ENCODE assay signal across 19 cellular contexts in genomic region chr16:5030251-5030870, GRCh38. TPM values are rescaled to one million over a fixed set of nuclear protein-coding genes. Genes with fewer than 3 reads are reported as not detected.
DNase-seq lines count a peak whose midpoint lies in the region; ATAC-seq, FAIRE-seq and TF ChIP-seq lines count a peak whose summit lies in the region.
"Had no signal": no experiment of that assay in that cellular context is flagged by ENCODE, and none has a peak within 500 bp of the region (broad histone marks: within the 10 kb centered on the region; RNA-seq: fewer than 3 reads in every experiment).

No MANE protein-coding gene starts in this region.

- POLR2A ChIA-PET in naive thymus-derived CD8-positive, alpha-beta T cell (lab: Charles Lee) = interaction anchor here (0.6 kb wide), 1 partner anchor 23 kb away, joined by 3 read pairs; no protein-coding TSS in a partner anchor
- POLR2A ChIA-PET in T-cell (lab: Charles Lee) = no interaction called here

- peaks cover 12 to 27% (median 19%) of the 10 kb centered on the region in 4 donors for H3K4me1 Mint-ChIP-seq in naive thymus-derived CD8-positive, alpha-beta T cell
- H3K4me1 Mint-ChIP-seq in T-cell = peaks cover 16 to 23% (median 18%) of the 10 kb centered on the region in 3 donors

- H3K4me1 ChIP-seq in kidney (ENCODE audit: control insufficient read depth in 1 of 2, insufficient read depth in 1 of 2, low read depth in 1 of 2, low read length in 2 of 2) = peaks cover 9 to 13% of the 10 kb centered on the region in 2 donors

- no peak overlapping the region for H3K9ac ChIP-seq in kidney (ENCODE audit: low read length in 2 of 2)
- H3K9ac ChIP-seq: GM23248 had no signal

- FAIRE-seq in kidney (lab: Jason Lieb, UNC) = no peak
- FAIRE-seq: GM12878, GM18507, H54 had no signal

- H3K27ac ChIP-seq in cingulate gyrus (ENCODE audit: low read depth, low read length) (peak overlapping the region; percentile 65), kidney (ENCODE audit: low read depth in 2 of 2, low read length in 2 of 2) (no peak overlapping the region)
- H3K27ac ChIP-seq: BLaER1 treated with 17β-estradiol and CSF1 and Interleukin-3, amounts not matched to agents 10 nM and 100 nM; GM23248 had no signal

- H3K36me3 Mint-ChIP-seq in naive thymus-derived CD8-positive, alpha-beta T cell = peaks cover 0 to 33% (median 0%) of the 10 kb centered on the region in 3 donors
- H3K36me3 Mint-ChIP-seq in T-cell = peaks cover 21% of the 10 kb centered on the region

- H3K9me3 ChIP-seq in kidney (ENCODE audit: control insufficient read depth in 1 of 2, low read length in 2 of 2) = no peaks in the 10 kb centered on the region
- H3K9me3 ChIP-seq: BLaER1 treated with 17β-estradiol and CSF1 and Interleukin-3, amounts not matched to agents 10 nM and 100 nM had no signal

- H3K27me3 ChIP-seq in H7 (ENCODE audit: control insufficient read depth, insufficient read depth, low read length) = peaks cover 7% of the 10 kb centered on the region
- H3K27me3 ChIP-seq: BLaER1 treated with 17β-estradiol and CSF1 and Interleukin-3, amounts not matched to agents 10 nM and 100 nM had no signal

- ATAC-seq in GM21737 (IDR thresholded peaks at IDR 0.05; ENCODE audit: unreplicated experiment) (no peak), T-cell (replicated peaks in 1 of 4) (no peak)
- ATAC-seq in naive thymus-derived CD8-positive, alpha-beta T cell = no peak
- ATAC-seq: GM12878 had no signal

- DNase-seq in H7 = peak; percentile 22
- DNase-seq in kidney = peak; percentile 32
- DNase-seq in posterior vena cava (ENCODE audit: low spot score) = peak; percentile 72
- DNase-seq in naive thymus-derived CD8-positive, alpha-beta T cell = no peak
- no peak for DNase-seq in T-cell
- no peak for DNase-seq in effector CD4-positive, alpha-beta T cell
- DNase-seq: ACHN; Calu3; CD4-positive, alpha-beta T cell; DMS79; GM23248 had no signal

- H3K4me3 ChIP-seq in H7 (ENCODE audit: insufficient read depth, low read depth, low read length) (no peak overlapping the region), kidney (ENCODE audit: low read length in 2 of 2) (no peak overlapping the region)
- H3K4me3 ChIP-seq: BLaER1 treated with 17β-estradiol and CSF1 and Interleukin-3, amounts not matched to agents 10 nM and 100 nM; GM12878; GM23248 had no signal

- intact Hi-C loops in kidney (cut with DNase I) = no loop called here
- intact Hi-C loops in posterior vena cava (cut with DNase I) = no loop called here

- CTCF ChIA-PET in T-cell (lab: Charles Lee) = no interaction called here

- H3K27ac Mint-ChIP-seq in naive thymus-derived CD8-positive, alpha-beta T cell = peak overlapping the region in 2 of 10 donors; percentile 66 to 73
- no peak overlapping the region for H3K27ac Mint-ChIP-seq in T-cell
- H3K27ac Mint-ChIP-seq: CD4-positive, alpha-beta T cell had no signal

- H3K9me3 Mint-ChIP-seq in naive thymus-derived CD8-positive, alpha-beta T cell = no peaks in the 10 kb centered on the region
- no peaks in the 10 kb centered on the region for H3K9me3 Mint-ChIP-seq in T-cell
- H3K9me3 Mint-ChIP-seq: CD4-positive, alpha-beta T cell had no signal

- no peak for TF ChIP-seq CTCF in kidney (IDR thresholded peaks at IDR 0.05; ENCODE audit: borderline replicate concordance, extremely low read depth, insufficient read depth)

- H3K27me3 Mint-ChIP-seq in naive thymus-derived CD8-positive, alpha-beta T cell = no peaks in the 10 kb centered on the region
- H3K27me3 Mint-ChIP-seq in T-cell = no peaks in the 10 kb centered on the region
- H3K27me3 Mint-ChIP-seq: CD4-positive, alpha-beta T cell had no signal

- peak overlapping the region in 1 of 10 donors; percentile 30 for H3K4me3 Mint-ChIP-seq in naive thymus-derived CD8-positive, alpha-beta T cell
- H3K4me3 Mint-ChIP-seq in T-cell = no peak overlapping the region

- no peaks in the 10 kb centered on the region for H3K36me3 ChIP-seq in H7 (replicated peaks; ENCODE audit: control insufficient read depth, insufficient read depth, low read length)
- no peaks in the 10 kb centered on the region for H3K36me3 ChIP-seq in kidney (ENCODE audit: control insufficient read depth in 1 of 2, insufficient read depth in 2 of 2, low read length in 2 of 2)

RNA-seq across cellular contexts. Expression of gene NAGPA, which starts 3.4 kb away (rescaled TPM):
- 11.9 and 12.7 TPM in 2 replicates for total RNA-seq in H7 (2014; rRNA removed; shearing (Covaris generic))
- total RNA-seq in kidney (13.8 TPM), posterior vena cava (1 to 10 TPM; 5.9 to 6.3 TPM), T-cell (10 to 100 TPM; 26.2 to 33.6 (median 29.7) TPM)
- polyA plus RNA-seq in kidney (ENCODE audit: insufficient read depth, low read depth, low replicate concordance) = 14.5 TPM
- 10 to 100 TPM; 36.7 to 39.0 TPM for total RNA-seq in naive thymus-derived CD8-positive, alpha-beta T cell
- polyA plus RNA-seq in naive thymus-derived CD8-positive, alpha-beta T cell = 10 to 100 TPM; 24.8 to 34.1 (median 32.6) TPM

RNA-seq across cellular contexts. Expression of gene C16orf89, which starts 35.4 kb away (rescaled TPM):
- total RNA-seq in H7 (2014; rRNA removed; shearing (Covaris generic)) = 3.4 and 4.1 TPM in 2 replicates
- total RNA-seq in kidney = 5.4 TPM
- 68.4 TPM for polyA plus RNA-seq in kidney (ENCODE audit: insufficient read depth, low read depth, low replicate concordance)
- total RNA-seq in posterior vena cava = 10 to 100 TPM; 32.3 to 54.2 TPM
- not detected for total RNA-seq in naive thymus-derived CD8-positive, alpha-beta T cell
- not detected for polyA plus RNA-seq in naive thymus-derived CD8-positive, alpha-beta T cell
- under 1 TPM in 2 of 5 donors, not detected in 3; 0.62 to 0.79 TPM for total RNA-seq in T-cell
- total RNA-seq: A172; Calu3; CD4-positive, alpha-beta T cell; G401; GM12878; GM23248 had no signal
- polyA plus RNA-seq: GM12878, GM23248 had no signal

RNA-seq across cellular contexts. Expression of gene ALG1, which starts 41.3 kb away (rescaled TPM):
- total RNA-seq in H7 (2014; rRNA removed; shearing (Covaris generic)) = 18.7 and 19.6 TPM in 2 replicates
- total RNA-seq in kidney (23.4 TPM), posterior vena cava (10 to 100 TPM; 14.7 to 16.4 TPM), T-cell (10 to 100 TPM; 12.0 to 29.2 (median 25.7) TPM)
- polyA plus RNA-seq in kidney (ENCODE audit: insufficient read depth, low read depth, low replicate concordance) = 26.4 TPM
- total RNA-seq in naive thymus-derived CD8-positive, alpha-beta T cell = 10 to 100 TPM; 22.8 to 27.6 TPM
- 10 to 100 TPM; 23.3 to 25.1 (median 24.3) TPM for polyA plus RNA-seq in naive thymus-derived CD8-positive, alpha-beta T cell

Comparison
In these comparisons a context has a peak if more than half of its experiments do, and no peak if none do; other contexts are left out.
1. DNase-seq: peak in H7 (single experiment), kidney (single experiment) and posterior vena cava (single experiment); none in naive thymus-derived CD8-positive, alpha-beta T cell (0 of 10), T-cell (0 of 34) and effector CD4-positive, alpha-beta T cell (single experiment).